16 cellular contexts compared by ENCODE assay signal in the genomic region with DNA sequence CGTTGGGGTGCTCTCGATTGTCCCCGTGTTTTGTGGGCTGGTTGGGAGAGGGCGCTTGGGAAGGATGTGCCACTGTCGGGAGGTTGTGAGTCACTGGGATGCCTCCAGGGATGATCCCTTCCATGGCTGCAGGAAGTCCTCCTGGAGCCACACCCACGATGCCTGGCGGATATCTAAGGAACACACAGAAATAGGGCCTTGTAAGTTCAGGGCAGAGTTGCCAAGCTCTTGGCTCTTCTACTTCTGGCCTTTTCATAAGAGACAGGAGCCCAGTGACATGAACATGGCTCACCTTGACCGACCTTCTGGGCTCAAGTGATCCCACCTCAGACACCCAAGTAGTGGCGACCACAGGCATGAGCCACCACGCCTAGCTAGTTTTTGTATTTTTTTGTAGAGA. TPM values are rescaled to one million over a fixed set of nuclear protein-coding genes. Genes with fewer than 3 reads are reported as not detected.
A peak's percentile ranks its signal among the peaks of the same experiment; 100 is the strongest.
DNase-seq lines count a peak whose midpoint lies in the region; ATAC-seq and TF ChIP-seq lines count a peak whose summit lies in the region.
"Had no signal": no experiment of that assay in that cellular context is flagged by ENCODE, and none has a peak within 500 bp of the region (broad histone marks: within the 10 kb centered on the region; RNA-seq: fewer than 3 reads in every experiment).

No MANE protein-coding gene starts in this region.

- no peak overlapping the region for H3K27ac ChIP-seq in breast epithelium

- H3K4me3 Mint-ChIP-seq in MCF 10A (ENCODE audit: unreplicated experiment) = no peak overlapping the region
- H3K4me3 Mint-ChIP-seq in stimulated activated naive B cell treated with anti-CD40 and anti-IgM and Interleukin-4, amounts not matched to agents 10 μg/mL and 1 μg/mL and 100 μg/mL, for 72 hours = no peak overlapping the region

- DNase-seq in MCF 10A (ENCODE audit: unreplicated experiment) = peak; percentile 51
- no peak for DNase-seq in breast epithelium (ENCODE audit: low spot score in 2 of 2)
- DNase-seq in RPMI7951 (ENCODE audit: low read depth) = peak; percentile 75
- peak; percentile 49 for DNase-seq in foreskin melanocyte
- DNase-seq in stimulated activated naive B cell treated with anti-CD40 and anti-IgM and Interleukin-4, amounts not matched to agents 10 μg/mL and 1 μg/mL and 100 μg/mL, for 72 hours = no peak
- no peak for DNase-seq in NCI-H2227 treated with DMSO at 0.1 percent for 48 hours (lab: John Stamatoyannopoulos, UW)
- DNase-seq: activated CD8-positive, alpha-beta memory T cell treated with anti-CD3 and anti-CD28 coated beads, Interleukin-2, amount 50 U/mL, for 48 hours; activated naive CD4-positive, alpha-beta T cell; NCI-H1417; NK-92 treated with Interleukin-12 subunit alpha and Interleukin-12 subunit beta, amount 100 ng/mL, for 24 hours; SHP77 treated with DMSO at 0.1 percent for 48 hours; spleen; stimulated activated naive CD4-positive, alpha-beta T cell treated with Interleukin-2 at 50 U/mL for 16 hours had no signal

- intact Hi-C loops in MCF 10A (cut with micrococcal nuclease) = loop anchor here (5.0 kb wide), 1 partner anchor 72 kb away; no protein-coding TSS in a partner anchor
- intact Hi-C loops in breast epithelium (cut with DNase I; ENCODE audit: low total_unique reads) = no loop called here

- no peak for TF ChIP-seq POLR2A in breast epithelium (IDR thresholded peaks at IDR 0.05)

- POLR2A ChIA-PET in MCF 10A (lab: Yijun Ruan, JAX) = interaction anchor here (0.6 to 1.3 kb wide), 4 partner anchors 11 to 730 kb away, joined by 3 to 4 read pairs (median 4); partner anchors contain the start of gene EDRF1

- no peaks in the 10 kb centered on the region for H3K27me3 Mint-ChIP-seq in MCF 10A (ENCODE audit: insufficient read depth, unreplicated experiment)
- H3K27me3 Mint-ChIP-seq in stimulated activated naive B cell treated with anti-CD40 and anti-IgM and Interleukin-4, amounts not matched to agents 10 μg/mL and 1 μg/mL and 100 μg/mL, for 72 hours = no peaks in the 10 kb centered on the region

- H3K4me1 Mint-ChIP-seq in MCF 10A (ENCODE audit: insufficient read depth, unreplicated experiment) = no peaks in the 10 kb centered on the region
- H3K4me1 Mint-ChIP-seq in stimulated activated naive B cell treated with anti-CD40 and anti-IgM and Interleukin-4, amounts not matched to agents 10 μg/mL and 1 μg/mL and 100 μg/mL, for 72 hours = peaks cover 10 to 24% of the 10 kb centered on the region in 2 donors

- peak overlapping the region; percentile 47 for H3K27ac Mint-ChIP-seq in MCF 10A (ENCODE audit: low read depth, unreplicated experiment)
- peak overlapping the region; percentile 59 for H3K27ac Mint-ChIP-seq in stimulated activated naive B cell treated with anti-CD40 and anti-IgM and Interleukin-4, amounts not matched to agents 10 μg/mL and 1 μg/mL and 100 μg/mL, for 72 hours

- H3K4me3 ChIP-seq in breast epithelium = no peak overlapping the region
- H3K4me3 ChIP-seq: spleen had no signal

- no peaks in the 10 kb centered on the region for H3K9me3 Mint-ChIP-seq in MCF 10A (ENCODE audit: unreplicated experiment)
- no peaks in the 10 kb centered on the region for H3K9me3 Mint-ChIP-seq in stimulated activated naive B cell treated with anti-CD40 and anti-IgM and Interleukin-4, amounts not matched to agents 10 μg/mL and 1 μg/mL and 100 μg/mL, for 72 hours

- no TSS peak for BruUV-seq in MCF 10A (replicated peaks; lab: Mats Ljungman, UMichigan)

- TF ChIP-seq CTCF in MCF 10A (IDR thresholded peaks at IDR 0.05; ENCODE audit: unreplicated experiment) (no peak), breast epithelium (IDR thresholded peaks at IDR 0.05) (no peak)

- no peaks in the 10 kb centered on the region for H3K9me3 ChIP-seq in breast epithelium
- H3K9me3 ChIP-seq: spleen had no signal

- H3K36me3 ChIP-seq in breast epithelium = no peaks in the 10 kb centered on the region

- ATAC-seq in stimulated activated naive B cell treated with anti-CD40 and anti-IgM and Interleukin-4, amounts not matched to agents 10 μg/mL and 1 μg/mL and 100 μg/mL, for 72 hours (replicated peaks) = no peak
- ATAC-seq in HG03095 (IDR thresholded peaks at IDR 0.05; ENCODE audit: unreplicated experiment) (no peak), GM18519 (IDR thresholded peaks at IDR 0.05; ENCODE audit: low FRiP score, unreplicated experiment) (no peak)
- ATAC-seq: activated CD4-positive, CD25-positive, alpha-beta regulatory T cell treated with anti-CD3 and anti-CD28 coated beads, Interleukin-2, amount 50 U/mL, for 24 hours had no signal

- CTCF ChIA-PET in MCF 10A (lab: Yijun Ruan, JAX) = interaction anchor here (0.6 to 1.2 kb wide), 3 partner anchors 59 to 449 kb away, joined by 3 to 5 read pairs (median 4); no protein-coding TSS in a partner anchor

- no peaks in the 10 kb centered on the region for H3K4me1 ChIP-seq in breast epithelium

- H3K27me3 ChIP-seq in breast epithelium = no peaks in the 10 kb centered on the region
- H3K27me3 ChIP-seq: spleen had no signal

- H3K36me3 Mint-ChIP-seq in MCF 10A (ENCODE audit: insufficient read depth, unreplicated experiment) = peaks cover 100% of the 10 kb centered on the region
- peaks cover 18 to 31% of the 10 kb centered on the region in 2 donors for H3K36me3 Mint-ChIP-seq in stimulated activated naive B cell treated with anti-CD40 and anti-IgM and Interleukin-4, amounts not matched to agents 10 μg/mL and 1 μg/mL and 100 μg/mL, for 72 hours

RNA-seq across cellular contexts. Expression of gene ZRANB1, which starts 47.6 kb away (rescaled TPM):
- 17.8 and 23.2 TPM in 2 replicates for total RNA-seq in MCF 10A (2022)
- total RNA-seq in breast epithelium = 10 to 100 TPM; 32.4 to 37.4 (median 35.1) TPM
- total RNA-seq in RPMI7951 (2014; rRNA removed; shearing (Covaris generic)) = 10.8 and 12.4 TPM in 2 replicates

Comparison
In these comparisons a context has a peak if more than half of its experiments do, and no peak if none do; other contexts are left out.
1. DNase-seq: peak in MCF 10A (single experiment), RPMI7951 (single experiment) and foreskin melanocyte (single experiment); none in breast epithelium (0 of 2), stimulated activated naive B cell treated with anti-CD40 and anti-IgM and Interleukin-4, amounts not matched to agents 10 μg/mL and 1 μg/mL and 100 μg/mL, for 72 hours (single experiment) and NCI-H2227 treated with DMSO at 0.1 percent for 48 hours (single experiment).